ENCODE assay signal across 9 cellular contexts in genomic region chr2:1162768-1163584, GRCh38.
DNase-seq lines count a peak whose midpoint lies in the region; ATAC-seq and TF ChIP-seq lines count a peak whose summit lies in the region.
"Had no signal": no experiment of that assay in that cellular context is flagged by ENCODE, and none has a peak within 500 bp of the region (broad histone marks: within the 10 kb centered on the region; RNA-seq: fewer than 3 reads in every experiment).

No MANE protein-coding gene starts in this region.

- H3K27ac ChIP-seq in HL-60 (replicated peaks) (no peak overlapping the region), thyroid gland (peak overlapping the region in 1 of 3 donors; percentile 30)
- H3K27ac ChIP-seq: KMS-11 had no signal

- H3K36me3 ChIP-seq in thyroid gland: no peaks in the 10 kb centered on the region

- H3K27me3 ChIP-seq in HL-60 (ENCODE audit: insufficient read depth, poor library complexity, severe bottlenecking) (no peaks in the 10 kb centered on the region), thyroid gland (no peaks in the 10 kb centered on the region)

- no peaks in the 10 kb centered on the region for H3K27me3 Mint-ChIP-seq in activated CD4-positive, alpha-beta memory T cell treated with anti-CD3 and anti-CD28 coated beads for 36 hours
- H3K27me3 Mint-ChIP-seq in mesothelial cell of epicardium (ENCODE audit: low read depth): no peaks in the 10 kb centered on the region

- H3K4me3 Mint-ChIP-seq in activated CD4-positive, alpha-beta memory T cell treated with anti-CD3 and anti-CD28 coated beads for 36 hours: peak overlapping the region; percentile 21
- H3K4me3 Mint-ChIP-seq in mesothelial cell of epicardium: no peak overlapping the region

- DNase-seq in HL-60 (ENCODE audit: low read depth in 1 of 2, low spot score in 1 of 2) (peak; percentile 1 to 40), left ventricle myocardium superior (no peak), globus pallidus (ENCODE audit: low spot score) (no peak), mesothelial cell of epicardium (ENCODE audit: low spot score in 2 of 2, unreplicated experiment in 2 of 2) (no peak), thyroid gland (no peak)
- peak; percentile 60 for DNase-seq in activated CD4-positive, alpha-beta memory T cell treated with anti-CD3 and anti-CD28 coated beads for 36 hours
- peak; percentile 7 to 67 (median 50) for DNase-seq in stimulated activated naive CD4-positive, alpha-beta T cell (lab: John Stamatoyannopoulos, UW)

- 72% methylated on average over 12 of the region's 12 CpGs for WGBS in thyroid gland, 2 donors

- ATAC-seq in left ventricle myocardium superior (peak; percentile 53), GM21526 (IDR thresholded peaks at IDR 0.05; ENCODE audit: low FRiP score, unreplicated experiment) (no peak)

- intact Hi-C loops in activated CD4-positive, alpha-beta memory T cell treated with anti-CD3 and anti-CD28 coated beads for 36 hours (cut with micrococcal nuclease): no loop called here
- intact Hi-C loops in left ventricle myocardium superior (cut with micrococcal nuclease): no loop called here
- intact Hi-C loops in thyroid gland (cut with DNase I): no loop called here

- POLR2A ChIA-PET in activated CD4-positive, alpha-beta memory T cell treated with anti-CD3 and anti-CD28 coated beads for 36 hours (lab: Charles Lee): no interaction called here

- peaks cover 12% of the 10 kb centered on the region for H3K36me3 Mint-ChIP-seq in activated CD4-positive, alpha-beta memory T cell treated with anti-CD3 and anti-CD28 coated beads for 36 hours
- H3K36me3 Mint-ChIP-seq in mesothelial cell of epicardium: no peaks in the 10 kb centered on the region

- H3K4me1 Mint-ChIP-seq in activated CD4-positive, alpha-beta memory T cell treated with anti-CD3 and anti-CD28 coated beads for 36 hours (ENCODE audit: low read depth): peaks cover 34% of the 10 kb centered on the region
- no peaks in the 10 kb centered on the region for H3K4me1 Mint-ChIP-seq in mesothelial cell of epicardium

- no peaks in the 10 kb centered on the region for H3K9me3 ChIP-seq in thyroid gland

- H3K4me1 ChIP-seq in thyroid gland: no peaks in the 10 kb centered on the region

- CTCF ChIA-PET in activated CD4-positive, alpha-beta memory T cell treated with anti-CD3 and anti-CD28 coated beads for 36 hours (lab: Charles Lee): no interaction called here

- H3K4me3 ChIP-seq in HL-60 (replicated peaks; ENCODE audit: insufficient read depth, low read length) (no peak overlapping the region), thyroid gland (replicated peaks in 1 of 3) (no peak overlapping the region)

- no peak for TF ChIP-seq CTCF in HL-60 (IDR thresholded peaks at IDR 0.05; ENCODE audit: insufficient read depth, low read length)
- no peak for TF ChIP-seq CTCF in mesothelial cell of epicardium (IDR thresholded peaks at IDR 0.05; ENCODE audit: unreplicated experiment)
- TF ChIP-seq CTCF in thyroid gland (IDR thresholded peaks at IDR 0.05): no peak

- H3K9me3 Mint-ChIP-seq in activated CD4-positive, alpha-beta memory T cell treated with anti-CD3 and anti-CD28 coated beads for 36 hours: peaks cover 26% of the 10 kb centered on the region
- peaks cover 14% of the 10 kb centered on the region for H3K9me3 Mint-ChIP-seq in mesothelial cell of epicardium

- H3K27ac Mint-ChIP-seq in activated CD4-positive, alpha-beta memory T cell treated with anti-CD3 and anti-CD28 coated beads for 36 hours: peak overlapping the region; percentile 90
- H3K27ac Mint-ChIP-seq in mesothelial cell of epicardium: no peak overlapping the region

- TF ChIP-seq POLR2A in thyroid gland (IDR thresholded peaks at IDR 0.05): no peak

Comparison
In these comparisons a context has a peak if more than half of its experiments do, and no peak if none do; other contexts are left out.
1. DNase-seq: peak in HL-60 (2 of 2), activated CD4-positive, alpha-beta memory T cell treated with anti-CD3 and anti-CD28 coated beads for 36 hours (single experiment) and stimulated activated naive CD4-positive, alpha-beta T cell (6 of 6); none in left ventricle myocardium superior (single experiment), globus pallidus (single experiment), mesothelial cell of epicardium (0 of 2) and thyroid gland (0 of 2).